Comparison of ENCODE assay signal across 13 cellular contexts in genomic region chr16:88478115-88478514, GRCh38. TPM values are rescaled to one million over a fixed set of nuclear protein-coding genes. Genes with fewer than 3 reads are reported as not detected.
DNase-seq lines count a peak whose midpoint lies in the region; ATAC-seq and TF ChIP-seq lines count a peak whose summit lies in the region.
"Had no signal": no experiment of that assay in that cellular context is flagged by ENCODE, and none has a peak within 500 bp of the region (broad histone marks: within the 10 kb centered on the region; RNA-seq: fewer than 3 reads in every experiment).

No MANE protein-coding gene starts in this region.

- H2AFZ ChIP-seq in OCI-LY7 (ENCODE audit: low read length) = no peak overlapping the region

- no peaks in the 10 kb centered on the region for H3K36me3 ChIP-seq in OCI-LY7 (ENCODE audit: insufficient read depth, low read length)
- H3K36me3 ChIP-seq: heart right ventricle had no signal

- no peaks in the 10 kb centered on the region for H3K79me2 ChIP-seq in OCI-LY7 (ENCODE audit: insufficient read depth, low read depth, low read length)

- H3K4me1 ChIP-seq in OCI-LY7 (ENCODE audit: insufficient read depth, low read length, poor library complexity, severe bottlenecking) = peaks cover 54% of the 10 kb centered on the region

- ATAC-seq in natural killer cell (peak; percentile 10 to 41 (median 34)), HG03025 (IDR thresholded peaks at IDR 0.05; ENCODE audit: low FRiP score, unreplicated experiment) (no peak), HG03457 (IDR thresholded peaks at IDR 0.05; ENCODE audit: unreplicated experiment) (no peak)

- no peak overlapping the region for H3K27ac ChIP-seq in OCI-LY7 (ENCODE audit: low read depth, low read length, poor library complexity, severe bottlenecking)
- H3K27ac ChIP-seq: heart right ventricle had no signal

- peaks cover 41% of the 10 kb centered on the region for H3K4me1 Mint-ChIP-seq in activated naive CD4-positive, alpha-beta T cell treated with anti-CD3 and anti-CD28 coated beads for 36 hours (ENCODE audit: low read depth)
- H3K4me1 Mint-ChIP-seq in natural killer cell = peaks cover 42 to 81% of the 10 kb centered on the region in 2 donors

- no peaks in the 10 kb centered on the region for H3K9me3 Mint-ChIP-seq in activated naive CD4-positive, alpha-beta T cell treated with anti-CD3 and anti-CD28 coated beads for 36 hours
- no peaks in the 10 kb centered on the region for H3K9me3 Mint-ChIP-seq in natural killer cell

- DNase-seq in DMS79 (lab: John Stamatoyannopoulos, UW) (peak; percentile 11), OCI-LY7 (ENCODE audit: low spot score) (peak; percentile 59), natural killer cell (no peak), D341Med (ENCODE audit: low spot score) (no peak), foreskin fibroblast (no peak)
- peak; percentile 72 for DNase-seq in activated naive CD4-positive, alpha-beta T cell treated with anti-CD3 and anti-CD28 coated beads for 36 hours
- DNase-seq: heart right ventricle; NCI-H1105 treated with DMSO at 0.1 percent for 48 hours; NK-92 treated with Interleukin-12 subunit alpha and Interleukin-12 subunit beta, amount 100 ng/mL, for 24 hours; SW 1271 had no signal

- BruUV-seq in OCI-LY7 (replicated peaks; lab: Mats Ljungman, UMichigan) = no TSS peak

- H3K4me2 ChIP-seq in OCI-LY7 (ENCODE audit: low read length) = peak overlapping the region; percentile 44; the same call in 1 of the 2 replicates

- H3K36me3 Mint-ChIP-seq in activated naive CD4-positive, alpha-beta T cell treated with anti-CD3 and anti-CD28 coated beads for 36 hours (ENCODE audit: low read depth) = no peaks in the 10 kb centered on the region
- no peaks in the 10 kb centered on the region for H3K36me3 Mint-ChIP-seq in natural killer cell

- CTCF ChIA-PET in OCI-LY7 (lab: Charles Lee; ENCODE audit: unreplicated experiment) = interaction anchor here (0.7 to 1.3 kb wide), 2 partner anchors 20 to 22 kb away, joined by 3 to 7 read pairs; no protein-coding TSS in a partner anchor
- CTCF ChIA-PET in activated naive CD4-positive, alpha-beta T cell treated with anti-CD3 and anti-CD28 coated beads for 36 hours (lab: Charles Lee) = no interaction called here

- H3K4me3 ChIP-seq in OCI-LY7 (ENCODE audit: low read depth, low read length, poor library complexity, severe bottlenecking) (no peak overlapping the region), foreskin fibroblast (ENCODE audit: low read depth in 1 of 2, low read length in 2 of 2) (no peak overlapping the region)
- H3K4me3 ChIP-seq: heart right ventricle, lung had no signal

- no peak overlapping the region for H3K27ac Mint-ChIP-seq in activated naive CD4-positive, alpha-beta T cell treated with anti-CD3 and anti-CD28 coated beads for 36 hours
- peak overlapping the region; percentile 83 to 92 for H3K27ac Mint-ChIP-seq in natural killer cell

- H3K27me3 Mint-ChIP-seq in activated naive CD4-positive, alpha-beta T cell treated with anti-CD3 and anti-CD28 coated beads for 36 hours (ENCODE audit: low read depth) = no peaks in the 10 kb centered on the region
- H3K27me3 Mint-ChIP-seq in natural killer cell (ENCODE audit: low read depth in 2 of 2) = no peaks in the 10 kb centered on the region

- 0 out of 2 replicates have a peak, but pooled peaks have one; percentile 12 for TF ChIP-seq CTCF in OCI-LY7 (conservative IDR thresholded peaks at IDR 0.05; ENCODE audit: low read length)
- TF ChIP-seq CTCF in natural killer cell (IDR thresholded peaks at IDR 0.05) = no peak
- no peak for TF ChIP-seq CTCF in foreskin fibroblast (IDR thresholded peaks at IDR 0.05; ENCODE audit: low read depth, low read length)

- peaks cover 4% of the 10 kb centered on the region; the same call in 1 of the 2 replicates for H4K20me1 ChIP-seq in OCI-LY7 (ENCODE audit: insufficient read depth, low read length)

- no peak overlapping the region for H3K4me3 Mint-ChIP-seq in activated naive CD4-positive, alpha-beta T cell treated with anti-CD3 and anti-CD28 coated beads for 36 hours
- peak overlapping the region; percentile 79 for H3K4me3 Mint-ChIP-seq in natural killer cell

- no peaks in the 10 kb centered on the region for H3K9me2 ChIP-seq in OCI-LY7 (ENCODE audit: insufficient read depth, low read length)

- POLR2A ChIA-PET in OCI-LY7 (lab: Charles Lee) = interaction anchor here (1.2 kb wide), 1 partner anchor 93 kb away, joined by 4 read pairs; the partner anchor contains the start of gene ZC3H18

- H3K9me3 ChIP-seq in OCI-LY7 (ENCODE audit: low read length) = no peaks in the 10 kb centered on the region
- H3K9me3 ChIP-seq: heart right ventricle had no signal

- intact Hi-C loops in OCI-LY7 (cut with micrococcal nuclease; ENCODE audit: unreplicated experiment) (no loop called here), natural killer cell (cut with micrococcal nuclease) (no loop called here)
- intact Hi-C loops in activated naive CD4-positive, alpha-beta T cell treated with anti-CD3 and anti-CD28 coated beads for 36 hours (cut with micrococcal nuclease) = loop anchor here (1.0 kb wide), 1 partner anchor 22 kb away; no protein-coding TSS in a partner anchor

RNA-seq across cellular contexts. Expression of gene ZFPM1, which starts 25.0 kb away (rescaled TPM):
- total RNA-seq in OCI-LY7 (2014; rRNA removed; shearing (Covaris generic)) = 0.98 and 2.1 TPM in 2 replicates
- total RNA-seq in OCI-LY7 (2022) (11.9 and 14.2 TPM in 2 replicates), natural killer cell (10 to 100 TPM; 56.3 to 71.0 (median 64.6) TPM)
- 10 to 100 TPM; 11.0 to 12.2 TPM for total RNA-seq in activated naive CD4-positive, alpha-beta T cell treated with anti-CD3 and anti-CD28 coated beads for 36 hours

Comparison
In these comparisons a context has a peak if more than half of its experiments do, and no peak if none do; other contexts are left out.
1. DNase-seq: peak in DMS79 (single experiment), OCI-LY7 (single experiment) and activated naive CD4-positive, alpha-beta T cell treated with anti-CD3 and anti-CD28 coated beads for 36 hours (single experiment); none in natural killer cell (single experiment), D341Med (single experiment) and foreskin fibroblast (0 of 2).
2. ATAC-seq: peak in natural killer cell (3 of 3); none in HG03025 (single experiment) and HG03457 (single experiment).